ENCODE assay signal across 14 cellular contexts in genomic region chr14:95222151-95222631, GRCh38.
DNase-seq lines count a peak whose midpoint lies in the region; ATAC-seq and TF ChIP-seq lines count a peak whose summit lies in the region.
"Had no signal": no experiment of that assay in that cellular context is flagged by ENCODE, and none has a peak within 500 bp of the region (broad histone marks: within the 10 kb centered on the region; RNA-seq: fewer than 3 reads in every experiment).

No MANE protein-coding gene starts in this region.

- ATAC-seq in HG03045 (IDR thresholded peaks at IDR 0.05; ENCODE audit: unreplicated experiment): no peak
- ATAC-seq in aorta (ENCODE audit: low FRiP score): no peak

- peaks cover 16% of the 10 kb centered on the region for H3K27me3 Mint-ChIP-seq in nephron (ENCODE audit: low read depth)
- H3K27me3 Mint-ChIP-seq: activated T-cell treated with anti-CD3 and anti-CD28 coated beads, Interleukin-2, amount 50 U/mL, for 24 hours had no signal

- intact Hi-C loops in aorta (cut with DNase I): no loop called here

- H2AFZ ChIP-seq in ACC112 (ENCODE audit: low read length, unreplicated experiment): peak overlapping the region; percentile 50

- no peaks in the 10 kb centered on the region for H3K79me2 ChIP-seq in ACC112 (ENCODE audit: control insufficient read depth, insufficient read depth, low read length, unreplicated experiment)

- peaks cover 76% of the 10 kb centered on the region for H3K4me1 Mint-ChIP-seq in nephron

- H3K4me3 Mint-ChIP-seq in nephron: peak overlapping the region in 2 of 3 experiments; percentile 11 to 27
- H3K4me3 Mint-ChIP-seq: activated T-cell treated with anti-CD3 and anti-CD28 coated beads, Interleukin-2, amount 50 U/mL, for 24 hours had no signal

- WGBS in aorta, 2 donors: 85 to 87% methylated on average over 10 of the region's 10 CpGs

- no peak for TF ChIP-seq CTCF in nephron (IDR thresholded peaks at IDR 0.05; ENCODE audit: unreplicated experiment in 3 of 3)

- H3K36me3 ChIP-seq in ACC112 (ENCODE audit: insufficient read depth, low read length): no peaks in the 10 kb centered on the region
- no peaks in the 10 kb centered on the region for H3K36me3 ChIP-seq in aorta (ENCODE audit: control insufficient read depth in 1 of 2, insufficient read depth in 2 of 2, low read length in 1 of 2)
- H3K36me3 ChIP-seq: thoracic aorta had no signal

- peaks cover 17% of the 10 kb centered on the region for H3K36me3 Mint-ChIP-seq in nephron (ENCODE audit: low read depth)

- no peak overlapping the region for H3K27ac ChIP-seq in ACC112 (ENCODE audit: low read depth, low read length)
- H3K27ac ChIP-seq in epithelial cell of prostate: no peak overlapping the region
- H3K27ac ChIP-seq in aorta (ENCODE audit: low read depth in 1 of 2, low read length in 2 of 2): no peak overlapping the region
- H3K27ac ChIP-seq: thoracic aorta had no signal

- DNase-seq in NCI-H226: peak; percentile 69
- peak; percentile 14 for DNase-seq in epithelial cell of prostate (ENCODE audit: low read depth, low spot score)
- no peak for DNase-seq in stimulated activated naive CD4-positive, alpha-beta T cell treated with Interleukin-2 at 50 U/mL for 16 hours (lab: John Stamatoyannopoulos, UW)
- DNase-seq in activated T-cell treated with anti-CD3 and anti-CD28 coated beads, Interleukin-2, amount 50 U/mL, for 48 hours: no peak
- DNase-seq in aorta: no peak
- DNase-seq: activated CD4-positive, CD25-positive, alpha-beta regulatory T cell treated with anti-CD3 and anti-CD28 coated beads, Interleukin-2, amount 50 U/mL, for 72 hours; activated T-cell treated with anti-CD3 and anti-CD28 coated beads, Interleukin-2, amount 50 U/mL, for 24 hours; DND-41; MV-4-11; NCI-H524 treated with DMSO at 0.1 percent for 48 hours had no signal

- H3K27me3 ChIP-seq in ACC112 (ENCODE audit: insufficient read depth, low read length) (no peaks in the 10 kb centered on the region), aorta (ENCODE audit: control insufficient read depth in 1 of 2, insufficient read depth in 2 of 2, low read length in 1 of 2) (no peaks in the 10 kb centered on the region)

- H3K4me1 ChIP-seq in ACC112 (ENCODE audit: control insufficient read depth, insufficient read depth, low read length, unreplicated experiment): peaks cover 10% of the 10 kb centered on the region
- no peaks in the 10 kb centered on the region for H3K4me1 ChIP-seq in aorta (ENCODE audit: control insufficient read depth in 1 of 2, insufficient read depth in 2 of 2, low read length in 2 of 2)

- H3K9me3 ChIP-seq in aorta (ENCODE audit: control insufficient read depth, low read length): no peaks in the 10 kb centered on the region
- H3K9me3 ChIP-seq: thoracic aorta had no signal

- H3K27ac Mint-ChIP-seq in nephron: peak overlapping the region; percentile 49 to 90 (median 80)
- H3K27ac Mint-ChIP-seq: activated T-cell treated with anti-CD3 and anti-CD28 coated beads, Interleukin-2, amount 50 U/mL, for 24 hours had no signal

- no peaks in the 10 kb centered on the region for H3K9me3 Mint-ChIP-seq in nephron
- H3K9me3 Mint-ChIP-seq: activated T-cell treated with anti-CD3 and anti-CD28 coated beads, Interleukin-2, amount 50 U/mL, for 24 hours had no signal

- H3K4me3 ChIP-seq in ACC112 (ENCODE audit: low read depth, low read length): peak overlapping the region; percentile 37; the same call in 1 of the 2 replicates
- H3K4me3 ChIP-seq in aorta (ENCODE audit: low read length in 2 of 2): no peak overlapping the region
- H3K4me3 ChIP-seq: thoracic aorta had no signal

Comparison
In these comparisons a context has a peak if more than half of its experiments do, and no peak if none do; other contexts are left out.
1. DNase-seq: peak in NCI-H226 (single experiment) and epithelial cell of prostate (single experiment); none in stimulated activated naive CD4-positive, alpha-beta T cell treated with Interleukin-2 at 50 U/mL for 16 hours (single experiment), activated T-cell treated with anti-CD3 and anti-CD28 coated beads, Interleukin-2, amount 50 U/mL, for 48 hours (0 of 2) and aorta (0 of 2).